ENCODE assay signal across 23 cellular contexts in the genomic region with DNA sequence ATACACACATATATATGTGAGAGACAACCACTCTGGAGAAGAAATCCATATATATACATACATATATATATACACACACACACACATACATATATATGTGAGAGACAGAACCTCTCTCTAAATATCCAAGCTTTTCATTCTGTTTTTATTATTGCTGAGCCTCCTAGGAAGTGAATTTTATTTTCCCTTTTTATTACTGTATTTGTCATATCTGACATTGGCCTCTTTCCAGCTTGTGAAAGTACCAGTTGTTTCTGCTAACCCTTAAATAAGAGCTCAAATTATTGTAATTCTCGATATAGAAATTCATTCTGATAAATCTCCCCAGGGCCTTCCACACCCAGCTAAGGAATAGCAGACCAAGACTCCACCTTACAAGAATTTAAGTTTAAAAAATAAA.
"Had no signal": no experiment of that assay in that cellular context is flagged by ENCODE, and none has a peak within 500 bp of the region (broad histone marks: within the 10 kb centered on the region; RNA-seq: fewer than 3 reads in every experiment).

No MANE protein-coding gene starts in this region.

- ATAC-seq: foreskin keratinocyte; gastroesophageal sphincter; heart left ventricle; left cardiac atrium; left ventricle myocardium superior; sciatic nerve; stimulated activated memory B cell treated with anti-CD40 and anti-IgM and Interleukin-4, amounts not matched to agents 10 μg/mL and 1 μg/mL and 100 μg/mL, for 72 hours; stimulated activated naive CD8-positive, alpha-beta T cell treated with anti-CD3 and anti-CD28 coated beads, Interleukin-15, Interleukin-2, amounts not matched to agents 100 U/mL and 50 U/mL, for 24 hours had no signal

- H3K4me1 Mint-ChIP-seq: naive B cell; stimulated activated memory B cell treated with anti-CD40 and anti-IgM and Interleukin-4, amounts not matched to agents 10 μg/mL and 1 μg/mL and 100 μg/mL, for 72 hours had no signal

- H3K4me3 Mint-ChIP-seq: effector memory CD8-positive, alpha-beta T cell; memory B cell; naive B cell; nephron; neural progenitor cell; stimulated activated memory B cell treated with anti-CD40 and anti-IgM and Interleukin-4, amounts not matched to agents 10 μg/mL and 1 μg/mL and 100 μg/mL, for 72 hours had no signal

- H3K4me3 ChIP-seq: gastroesophageal sphincter, heart left ventricle, hepatocyte, lung, neural progenitor cell, thoracic aorta, tibial nerve, upper lobe of left lung had no signal

- H3K36me3 ChIP-seq: gastroesophageal sphincter, heart left ventricle, neural progenitor cell, thoracic aorta, tibial nerve, upper lobe of left lung had no signal

- H3K27ac ChIP-seq: foreskin keratinocyte, heart left ventricle, hepatocyte, neural progenitor cell, thoracic aorta, tibial nerve, upper lobe of left lung had no signal

- H3K9me3 ChIP-seq: thoracic aorta had no signal

- DNase-seq: cortex of kidney; foreskin keratinocyte; heart left ventricle; left cardiac atrium; left ventricle myocardium superior; naive B cell; stimulated activated CD4-positive, alpha-beta T cell treated with anti-CD3 and anti-CD28 coated beads, Interleukin-2, amount 100 ng/mL, for 24 hours; stimulated activated CD4-positive, alpha-beta T cell treated with anti-CD3 and anti-CD28 coated beads, Interleukin-4, amount 100 ng/mL, for 4 hours; stimulated activated naive CD8-positive, alpha-beta T cell treated with anti-CD3 and anti-CD28 coated beads, Interleukin-15, Interleukin-2, amounts not matched to agents 100 U/mL and 50 U/mL, for 24 hours; upper lobe of left lung had no signal

- H3K27me3 Mint-ChIP-seq: progenitor cell of endocrine pancreas had no signal

- H3K27ac Mint-ChIP-seq: effector memory CD8-positive, alpha-beta T cell; memory B cell; naive B cell; nephron; neural progenitor cell; progenitor cell of endocrine pancreas; stimulated activated memory B cell treated with anti-CD40 and anti-IgM and Interleukin-4, amounts not matched to agents 10 μg/mL and 1 μg/mL and 100 μg/mL, for 72 hours had no signal

- H3K27me3 ChIP-seq: gastroesophageal sphincter, heart left ventricle, hepatocyte, neural progenitor cell, tibial nerve, upper lobe of left lung had no signal

- H3K4me1 ChIP-seq: foreskin keratinocyte had no signal

- FAIRE-seq: urothelium cell line had no signal
